1 cellular context compared by ENCODE assay signal in the genomic region with DNA sequence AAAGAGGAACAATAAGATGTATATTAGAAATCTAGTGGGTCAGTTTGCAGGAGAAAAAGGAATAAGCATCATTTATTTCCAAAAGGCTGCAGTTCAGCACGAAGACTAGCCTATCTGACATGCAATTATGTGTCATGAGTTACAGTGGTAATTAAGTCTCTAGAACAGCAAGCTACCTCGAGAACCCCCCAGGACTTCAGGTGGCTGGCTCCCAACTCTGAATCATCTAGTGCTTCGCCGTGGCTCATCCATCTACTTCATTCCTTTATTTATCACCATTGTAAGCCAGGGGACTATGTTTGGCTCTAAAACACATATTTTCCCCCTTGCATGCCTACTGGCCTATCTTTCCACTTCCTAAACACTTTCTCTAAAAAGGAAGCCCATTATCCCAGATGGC.
TF ChIP-seq lines count a peak whose summit lies in the region.

No MANE protein-coding gene starts in this region.

TF ChIP-seq in GM23338, 12 proteins besides CTCF, POLR2A, EP300 and RAD21 (continued from another document):
- TF ChIP-seq, protein P1, sequence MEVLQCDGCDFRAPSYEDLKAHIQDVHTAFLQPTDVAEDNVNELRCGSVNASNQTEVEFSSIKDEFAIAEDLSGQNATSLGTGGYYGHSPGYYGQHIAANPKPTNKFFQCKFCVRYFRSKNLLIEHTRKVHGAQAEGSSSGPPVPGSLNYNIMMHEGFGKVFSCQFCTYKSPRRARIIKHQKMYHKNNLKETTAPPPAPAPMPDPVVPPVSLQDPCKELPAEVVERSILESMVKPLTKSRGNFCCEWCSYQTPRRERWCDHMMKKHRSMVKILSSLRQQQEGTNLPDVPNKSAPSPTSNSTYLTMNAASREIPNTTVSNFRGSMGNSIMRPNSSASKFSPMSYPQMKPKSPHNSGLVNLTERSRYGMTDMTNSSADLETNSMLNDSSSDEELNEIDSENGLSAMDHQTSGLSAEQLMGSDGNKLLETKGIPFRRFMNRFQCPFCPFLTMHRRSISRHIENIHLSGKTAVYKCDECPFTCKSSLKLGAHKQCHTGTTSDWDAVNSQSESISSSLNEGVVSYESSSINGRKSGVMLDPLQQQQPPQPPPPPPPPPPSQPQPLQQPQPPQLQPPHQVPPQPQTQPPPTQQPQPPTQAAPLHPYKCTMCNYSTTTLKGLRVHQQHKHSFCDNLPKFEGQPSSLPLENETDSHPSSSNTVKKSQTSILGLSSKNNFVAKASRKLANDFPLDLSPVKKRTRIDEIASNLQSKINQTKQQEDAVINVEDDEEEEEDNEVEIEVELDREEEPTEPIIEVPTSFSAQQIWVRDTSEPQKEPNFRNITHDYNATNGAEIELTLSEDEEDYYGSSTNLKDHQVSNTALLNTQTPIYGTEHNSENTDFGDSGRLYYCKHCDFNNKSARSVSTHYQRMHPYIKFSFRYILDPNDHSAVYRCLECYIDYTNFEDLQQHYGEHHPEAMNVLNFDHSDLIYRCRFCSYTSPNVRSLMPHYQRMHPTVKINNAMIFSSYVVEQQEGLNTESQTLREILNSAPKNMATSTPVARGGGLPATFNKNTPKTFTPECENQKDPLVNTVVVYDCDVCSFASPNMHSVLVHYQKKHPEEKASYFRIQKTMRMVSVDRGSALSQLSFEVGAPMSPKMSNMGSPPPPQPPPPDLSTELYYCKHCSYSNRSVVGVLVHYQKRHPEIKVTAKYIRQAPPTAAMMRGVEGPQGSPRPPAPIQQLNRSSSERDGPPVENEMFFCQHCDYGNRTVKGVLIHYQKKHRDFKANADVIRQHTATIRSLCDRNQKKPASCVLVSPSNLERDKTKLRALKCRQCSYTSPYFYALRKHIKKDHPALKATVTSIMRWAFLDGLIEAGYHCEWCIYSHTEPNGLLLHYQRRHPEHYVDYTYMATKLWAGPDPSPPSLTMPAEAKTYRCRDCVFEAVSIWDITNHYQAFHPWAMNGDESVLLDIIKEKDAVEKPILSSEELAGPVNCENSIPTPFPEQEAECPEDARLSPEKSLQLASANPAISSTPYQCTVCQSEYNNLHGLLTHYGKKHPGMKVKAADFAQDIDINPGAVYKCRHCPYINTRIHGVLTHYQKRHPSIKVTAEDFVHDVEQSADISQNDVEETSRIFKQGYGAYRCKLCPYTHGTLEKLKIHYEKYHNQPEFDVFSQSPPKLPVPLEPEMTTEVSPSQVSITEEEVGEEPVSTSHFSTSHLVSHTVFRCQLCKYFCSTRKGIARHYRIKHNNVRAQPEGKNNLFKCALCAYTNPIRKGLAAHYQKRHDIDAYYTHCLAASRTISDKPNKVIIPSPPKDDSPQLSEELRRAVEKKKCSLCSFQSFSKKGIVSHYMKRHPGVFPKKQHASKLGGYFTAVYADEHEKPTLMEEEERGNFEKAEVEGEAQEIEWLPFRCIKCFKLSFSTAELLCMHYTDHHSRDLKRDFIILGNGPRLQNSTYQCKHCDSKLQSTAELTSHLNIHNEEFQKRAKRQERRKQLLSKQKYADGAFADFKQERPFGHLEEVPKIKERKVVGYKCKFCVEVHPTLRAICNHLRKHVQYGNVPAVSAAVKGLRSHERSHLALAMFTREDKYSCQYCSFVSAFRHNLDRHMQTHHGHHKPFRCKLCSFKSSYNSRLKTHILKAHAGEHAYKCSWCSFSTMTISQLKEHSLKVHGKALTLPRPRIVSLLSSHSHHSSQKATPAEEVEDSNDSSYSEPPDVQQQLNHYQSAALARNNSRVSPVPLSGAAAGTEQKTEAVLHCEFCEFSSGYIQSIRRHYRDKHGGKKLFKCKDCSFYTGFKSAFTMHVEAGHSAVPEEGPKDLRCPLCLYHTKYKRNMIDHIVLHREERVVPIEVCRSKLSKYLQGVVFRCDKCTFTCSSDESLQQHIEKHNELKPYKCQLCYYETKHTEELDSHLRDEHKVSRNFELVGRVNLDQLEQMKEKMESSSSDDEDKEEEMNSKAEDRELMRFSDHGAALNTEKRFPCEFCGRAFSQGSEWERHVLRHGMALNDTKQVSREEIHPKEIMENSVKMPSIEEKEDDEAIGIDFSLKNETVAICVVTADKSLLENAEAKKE (CRISPR knock-in tag; IDR thresholded peaks at IDR 0.05): no peak
- TF ChIP-seq, protein P2, sequence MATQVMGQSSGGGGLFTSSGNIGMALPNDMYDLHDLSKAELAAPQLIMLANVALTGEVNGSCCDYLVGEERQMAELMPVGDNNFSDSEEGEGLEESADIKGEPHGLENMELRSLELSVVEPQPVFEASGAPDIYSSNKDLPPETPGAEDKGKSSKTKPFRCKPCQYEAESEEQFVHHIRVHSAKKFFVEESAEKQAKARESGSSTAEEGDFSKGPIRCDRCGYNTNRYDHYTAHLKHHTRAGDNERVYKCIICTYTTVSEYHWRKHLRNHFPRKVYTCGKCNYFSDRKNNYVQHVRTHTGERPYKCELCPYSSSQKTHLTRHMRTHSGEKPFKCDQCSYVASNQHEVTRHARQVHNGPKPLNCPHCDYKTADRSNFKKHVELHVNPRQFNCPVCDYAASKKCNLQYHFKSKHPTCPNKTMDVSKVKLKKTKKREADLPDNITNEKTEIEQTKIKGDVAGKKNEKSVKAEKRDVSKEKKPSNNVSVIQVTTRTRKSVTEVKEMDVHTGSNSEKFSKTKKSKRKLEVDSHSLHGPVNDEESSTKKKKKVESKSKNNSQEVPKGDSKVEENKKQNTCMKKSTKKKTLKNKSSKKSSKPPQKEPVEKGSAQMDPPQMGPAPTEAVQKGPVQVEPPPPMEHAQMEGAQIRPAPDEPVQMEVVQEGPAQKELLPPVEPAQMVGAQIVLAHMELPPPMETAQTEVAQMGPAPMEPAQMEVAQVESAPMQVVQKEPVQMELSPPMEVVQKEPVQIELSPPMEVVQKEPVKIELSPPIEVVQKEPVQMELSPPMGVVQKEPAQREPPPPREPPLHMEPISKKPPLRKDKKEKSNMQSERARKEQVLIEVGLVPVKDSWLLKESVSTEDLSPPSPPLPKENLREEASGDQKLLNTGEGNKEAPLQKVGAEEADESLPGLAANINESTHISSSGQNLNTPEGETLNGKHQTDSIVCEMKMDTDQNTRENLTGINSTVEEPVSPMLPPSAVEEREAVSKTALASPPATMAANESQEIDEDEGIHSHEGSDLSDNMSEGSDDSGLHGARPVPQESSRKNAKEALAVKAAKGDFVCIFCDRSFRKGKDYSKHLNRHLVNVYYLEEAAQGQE (IDR thresholded peaks at IDR 0.05; ENCODE audit: unreplicated experiment): no peak
